9 cellular contexts compared by ENCODE assay signal in genomic region chr6:36677059-36677749, GRCh38. TPM values are rescaled to one million over a fixed set of nuclear protein-coding genes. Genes with fewer than 3 reads are reported as not detected.
DNase-seq lines count a peak whose midpoint lies in the region; ATAC-seq and TF ChIP-seq lines count a peak whose summit lies in the region.
"Had no signal": no experiment of that assay in that cellular context is flagged by ENCODE, and none has a peak within 500 bp of the region (broad histone marks: within the 10 kb centered on the region; RNA-seq: fewer than 3 reads in every experiment).

No MANE protein-coding gene starts in this region.

- WGBS in IMR-90 (ENCODE audit: extremely low coverage in 2 of 2, insufficient read length in 1 of 2), 2 experiments: no CpG with 5 or more reads among the region's 7 CpGs

- POLR2A ChIA-PET in IMR-90 (lab: Charles Lee; ENCODE audit: unreplicated experiment): interaction anchor here (0.7 to 2.1 kb wide), 3 partner anchors 10 to 580 kb away, joined by 3 to 26 read pairs (median 7); no protein-coding TSS in a partner anchor

- peak overlapping the region; percentile 98 for H2AK5ac ChIP-seq in IMR-90 (ENCODE audit: low read depth, low read length)

- TF ChIP-seq RAD21 in IMR-90 (IDR thresholded peaks at IDR 0.05; ENCODE audit: low read length): no peak

- H3K79me1 ChIP-seq in IMR-90 (ENCODE audit: low read depth in 1 of 2, low read length in 2 of 2): peaks cover 9 to 51% of the 10 kb centered on the region in 2 experiments

- H3K4ac ChIP-seq in IMR-90 (ENCODE audit: low read depth, low read length): peak overlapping the region; percentile 99

- peaks cover 9% of the 10 kb centered on the region for H3K9me1 ChIP-seq in IMR-90 (ENCODE audit: insufficient read depth, low read length)

- no peaks in the 10 kb centered on the region for H3K27me3 ChIP-seq in IMR-90 (ENCODE audit: control insufficient read depth, insufficient read depth, low read length)
- no peaks in the 10 kb centered on the region for H3K27me3 ChIP-seq in breast epithelium

- H3K14ac ChIP-seq in IMR-90 (replicated peaks; ENCODE audit: low read depth, low read length): peak overlapping the region; percentile 98

- peak overlapping the region; percentile 99 for H2BK5ac ChIP-seq in IMR-90 (ENCODE audit: low read depth, low read length, poor library complexity, severe bottlenecking)

- H2BK15ac ChIP-seq in IMR-90 (ENCODE audit: low read depth, low read length): peak overlapping the region; percentile 96

- ATAC-seq in IMR-90 (ENCODE audit: low read depth) (no peak), GM21528 (IDR thresholded peaks at IDR 0.05; ENCODE audit: low FRiP score, unreplicated experiment) (no peak), GM19023 (IDR thresholded peaks at IDR 0.05; ENCODE audit: unreplicated experiment) (no peak)

- H3K4me1 ChIP-seq in IMR-90 (ENCODE audit: control insufficient read depth, insufficient read depth, low read length) (peaks cover 19% of the 10 kb centered on the region), breast epithelium (peaks cover 6 to 14% of the 10 kb centered on the region in 2 donors)

- no peak overlapping the region for H3K4me3 ChIP-seq in IMR-90 (ENCODE audit: insufficient read depth, low read depth, low read length)
- H3K4me3 ChIP-seq in breast epithelium: peak overlapping the region; percentile 4 to 97 (median 15)

- peak overlapping the region; percentile 99 for H2BK120ac ChIP-seq in IMR-90 (ENCODE audit: low read depth, low read length)

- in situ Hi-C loops in IMR-90 (cut with MboI; ENCODE audit: low sequenced_read_pairs): no loop called here

- peak overlapping the region; percentile 88 for H3K27ac ChIP-seq in IMR-90 (ENCODE audit: insufficient read depth, low read length)
- peak overlapping the region; percentile 97 to 98 for H3K27ac ChIP-seq in breast epithelium

- peak overlapping the region; percentile 40 for H3K4me2 ChIP-seq in IMR-90 (ENCODE audit: low read depth, low read length)

- peak overlapping the region; percentile 99 for H3K23ac ChIP-seq in IMR-90 (ENCODE audit: low read depth, low read length)

- H3K56ac ChIP-seq in IMR-90 (ENCODE audit: extremely low read depth, insufficient read depth, low read length): peak overlapping the region; percentile 96

- peak overlapping the region; percentile 98 for H2BK20ac ChIP-seq in IMR-90 (ENCODE audit: low read depth, low read length)

- H3K36me3 ChIP-seq in IMR-90 (ENCODE audit: control insufficient read depth, insufficient read depth, low read length) (peaks cover 10% of the 10 kb centered on the region; the same call in 1 of the 2 replicates), breast epithelium (no peaks in the 10 kb centered on the region)

- H4K8ac ChIP-seq in IMR-90 (ENCODE audit: low read depth in 2 of 2, low read length in 2 of 2): peak overlapping the region; percentile 91 to 100

- peak overlapping the region; percentile 69 for H2AFZ ChIP-seq in IMR-90 (replicated peaks; ENCODE audit: low read length, poor library complexity)

- peaks cover 37% of the 10 kb centered on the region for H4K20me1 ChIP-seq in IMR-90 (ENCODE audit: insufficient read depth, low read length)

- CTCF ChIA-PET in IMR-90 (lab: Yijun Ruan, JAX): no interaction called here

- peak overlapping the region; percentile 98 for H3K18ac ChIP-seq in IMR-90 (ENCODE audit: low read depth, low read length)

- peak overlapping the region; percentile 71 for H3K9ac ChIP-seq in IMR-90 (ENCODE audit: low read depth, low read length)

- dilution Hi-C loops in IMR-90 (cut with HindIII; ENCODE audit: low sequenced_read_pairs, unreplicated experiment): no loop called here

- H2AK9ac ChIP-seq in IMR-90 (replicated peaks; ENCODE audit: low read depth, low read length, poor library complexity): peak overlapping the region; percentile 97

- H3K9me3 ChIP-seq in IMR-90 (ENCODE audit: control insufficient read depth, insufficient read depth, low read length) (no peaks in the 10 kb centered on the region), breast epithelium (no peaks in the 10 kb centered on the region)

- intact Hi-C loops in IMR-90 (cut with micrococcal nuclease): no loop called here
- intact Hi-C loops in breast epithelium (cut with DNase I; ENCODE audit: low total_unique reads): no loop called here

- TF ChIP-seq POLR2A in IMR-90 (IDR thresholded peaks at IDR 0.05; ENCODE audit: low read depth, low read length): no peak; the same call in 1 of the 2 replicates
- TF ChIP-seq POLR2A in breast epithelium (IDR thresholded peaks at IDR 0.05): no peak

- DNase-seq in AG08395 (ENCODE audit: low spot score) (peak; percentile 43), IMR-90 (no peak), breast epithelium (ENCODE audit: low spot score in 2 of 2) (no peak), myocyte (ENCODE audit: low read depth) (peak; percentile 60), NCI-H128 (lab: John Stamatoyannopoulos, UW; ENCODE audit: unreplicated experiment) (no peak)
- no peak for DNase-seq in stimulated activated naive CD4-positive, alpha-beta T cell (lab: John Stamatoyannopoulos, UW)
- DNase-seq: T-helper 9 cell had no signal

- peak overlapping the region; percentile 98 for H4K5ac ChIP-seq in IMR-90 (ENCODE audit: low read depth, low read length)

- no peak for TF ChIP-seq CTCF in IMR-90 (conservative IDR thresholded peaks at IDR 0.05; ENCODE audit: low read depth, low read length)
- no peak for TF ChIP-seq CTCF in breast epithelium (IDR thresholded peaks at IDR 0.05)

- BruUV-seq in IMR-90 (replicated peaks; lab: Mats Ljungman, UMichigan): no TSS peak

- H4K91ac ChIP-seq in IMR-90 (ENCODE audit: insufficient read depth, low read depth, low read length): peak overlapping the region; percentile 99

TF ChIP-seq in IMR-90, 13 proteins besides CTCF, POLR2A, EP300 and RAD21:
- TF ChIP-seq CHD1 (IDR thresholded peaks at IDR 0.05; ENCODE audit: low read depth, low read length): no peak
- no peak for TF ChIP-seq SMC3 (IDR thresholded peaks at IDR 0.05; ENCODE audit: low read depth, low read length)
- TF ChIP-seq USF2 (IDR thresholded peaks at IDR 0.05; ENCODE audit: low read depth, low read length): no peak
- no peak for TF ChIP-seq MAFK (IDR thresholded peaks at IDR 0.05; ENCODE audit: low read depth, low read length)
- no peak for TF ChIP-seq ELK1 (IDR thresholded peaks at IDR 0.05; ENCODE audit: borderline replicate concordance, low read depth, low read length)
- TF ChIP-seq BHLHE40 (IDR thresholded peaks at IDR 0.05; ENCODE audit: low read depth, low read length): no peak
- no peak for TF ChIP-seq RCOR1 (IDR thresholded peaks at IDR 0.05; ENCODE audit: insufficient replicate concordance, low read length)
- no peak for TF ChIP-seq NFE2L2 (IDR thresholded peaks at IDR 0.05; ENCODE audit: low read depth, low read length)
- TF ChIP-seq FOS (IDR thresholded peaks at IDR 0.05; ENCODE audit: low read depth, low read length): no peak
- TF ChIP-seq MAZ (IDR thresholded peaks at IDR 0.05; ENCODE audit: borderline replicate concordance, low read depth, low read length): no peak
- no peak for TF ChIP-seq MXI1 (IDR thresholded peaks at IDR 0.05; ENCODE audit: borderline replicate concordance, low read depth, low read length)
- TF ChIP-seq RFX5 (IDR thresholded peaks at IDR 0.05; ENCODE audit: low read depth, low read length): no peak
- TF ChIP-seq CEBPB (IDR thresholded peaks at IDR 0.05; ENCODE audit: low read depth, low read length): no peak

RNA-seq across cellular contexts. Expression of gene CDKN1A, which starts 1.3 kb away (rescaled TPM):
- 155 and 171 TPM in 2 replicates for total RNA-seq in IMR-90 (2012; rRNA removed)
- polyA plus RNA-seq in IMR-90 (2012; rRNA removed): 558 and 576 TPM in 2 replicates
- polyA plus RNA-seq in IMR-90 (2012; cell fraction: cytosol; rRNA removed): 616 and 909 TPM in 2 replicates
- 366 and 434 TPM in 2 replicates for polyA plus RNA-seq in IMR-90 (2012; cell fraction: nucleus; rRNA removed; ENCODE audit: low replicate concordance)
- 100 to 1,000 TPM; 125 to 144 (median 143) TPM for total RNA-seq in breast epithelium
- total RNA-seq in myocyte: 1,798 and 2,123 TPM in 2 replicates
- 1,534 TPM for polyA plus RNA-seq in myocyte (2012)

RNA-seq across cellular contexts. Expression of gene RAB44, which starts 20.4 kb away (rescaled TPM):
- not detected in 2 replicates for total RNA-seq in IMR-90 (2012; rRNA removed)
- 0.03 and 0.06 TPM in 2 replicates for polyA plus RNA-seq in IMR-90 (2012; rRNA removed)
- 0.01 TPM in 1 of 2 replicates, not detected in the other for polyA plus RNA-seq in IMR-90 (2012; cell fraction: cytosol; rRNA removed)
- 0.35 and 0.36 TPM in 2 replicates for polyA plus RNA-seq in IMR-90 (2012; cell fraction: nucleus; rRNA removed; ENCODE audit: low replicate concordance)
- total RNA-seq in breast epithelium: 1 to 10 TPM in 1 of 3 donors, under 1 TPM in 2; under 0.01 to 1.9 (median 0.29) TPM
- total RNA-seq in myocyte: not detected in 2 replicates
- polyA plus RNA-seq in myocyte (2012): 0.15 TPM

Comparison
In these comparisons a context has a peak if more than half of its experiments do, and no peak if none do; other contexts are left out.
1. DNase-seq: peak in AG08395 (single experiment) and myocyte (single experiment); none in IMR-90 (single experiment), breast epithelium (0 of 2), stimulated activated naive CD4-positive, alpha-beta T cell (0 of 6) and NCI-H128 (single experiment).
2. RNA of gene CDKN1A, which starts 1.3 kb away (total RNA-seq): 1,798 to 2,123 TPM in myocyte; 155 to 171 TPM in IMR-90 and 125 to 144 TPM in breast epithelium; every median in the first group is over 10 times any median in the second.